ENCODE assay signal across 9 cellular contexts in genomic region chr17:416293-417206, GRCh38. TPM values are rescaled to one million over a fixed set of nuclear protein-coding genes. Genes with fewer than 3 reads are reported as not detected.
DNase-seq lines count a peak whose midpoint lies in the region; ATAC-seq, FAIRE-seq and TF ChIP-seq lines count a peak whose summit lies in the region.
"Had no signal": no experiment of that assay in that cellular context is flagged by ENCODE, and none has a peak within 500 bp of the region (broad histone marks: within the 10 kb centered on the region; RNA-seq: fewer than 3 reads in every experiment).

No MANE protein-coding gene starts in this region.

- H3K4me1 Mint-ChIP-seq in naive thymus-derived CD4-positive, alpha-beta T cell, result peaks cover 50 to 93% (median 87%) of the 10 kb centered on the region in 7 donors

- H3K36me3 Mint-ChIP-seq in naive thymus-derived CD4-positive, alpha-beta T cell, result peaks cover 0 to 36% (median 5%) of the 10 kb centered on the region in 5 donors

- CTCF ChIA-PET in naive thymus-derived CD4-positive, alpha-beta T cell (lab: Charles Lee), result interaction anchor here (0.5 to 1.9 kb wide), 5 partner anchors 18 to 284 kb away, joined by 3 to 5 read pairs (median 5); no protein-coding TSS in a partner anchor

- TF ChIP-seq CTCF in tibial artery (IDR thresholded peaks at IDR 0.05) (no peak), heart right ventricle (IDR thresholded peaks at IDR 0.05) (no peak)

- peak overlapping the region; percentile 95 to 99 (median 97) for H3K27ac Mint-ChIP-seq in naive thymus-derived CD4-positive, alpha-beta T cell

- FAIRE-seq in GM18507 (lab: Jason Lieb, UNC), result peak; percentile 96

- H3K27ac ChIP-seq in naive thymus-derived CD4-positive, alpha-beta T cell (ENCODE audit: low read depth, low read length), result peak overlapping the region; percentile 88
- no peak overlapping the region for H3K27ac ChIP-seq in tibial artery
- H3K27ac ChIP-seq in heart right ventricle, result peak overlapping the region in 1 of 10 donors; percentile 83
- H3K27ac ChIP-seq: epithelial cell of prostate had no signal

- POLR2A ChIA-PET in naive thymus-derived CD4-positive, alpha-beta T cell (lab: Charles Lee), result interaction anchor here (0.7 to 2.1 kb wide), 9 partner anchors 10 to 564 kb away, joined by 3 to 10 read pairs (median 4); partner anchors contain the start of genes GEMIN4 and NXN

- peak overlapping the region; percentile 91 to 98 (median 94) for H3K4me3 Mint-ChIP-seq in naive thymus-derived CD4-positive, alpha-beta T cell

- peak; percentile 79 for ATAC-seq in HG02943 (IDR thresholded peaks at IDR 0.05; ENCODE audit: low read depth, unreplicated experiment)
- peak; percentile 64 for ATAC-seq in naive thymus-derived CD4-positive, alpha-beta T cell
- no peak for ATAC-seq in heart right ventricle

- intact Hi-C loops in naive thymus-derived CD4-positive, alpha-beta T cell (cut with micrococcal nuclease), result loop anchor here in 1 of 2 donors (1.0 kb wide), 1 partner anchor 84 kb away; no protein-coding TSS in a partner anchor
- intact Hi-C loops in tibial artery (cut with DNase I; ENCODE audit: low total_unique reads), result no loop called here
- intact Hi-C loops in heart right ventricle (cut with DNase I), result no loop called here

- no peaks in the 10 kb centered on the region for H3K27me3 ChIP-seq in naive thymus-derived CD4-positive, alpha-beta T cell (ENCODE audit: control insufficient read depth in 2 of 2, insufficient read depth in 2 of 2, low read length in 2 of 2)
- peaks cover 0 to 4% of the 10 kb centered on the region in 2 donors for H3K27me3 ChIP-seq in tibial artery
- H3K27me3 ChIP-seq in heart right ventricle, result no peaks in the 10 kb centered on the region

- no peaks in the 10 kb centered on the region for H3K9me3 ChIP-seq in naive thymus-derived CD4-positive, alpha-beta T cell (ENCODE audit: control insufficient read depth in 2 of 3, low read length in 3 of 3)
- H3K9me3 ChIP-seq in tibial artery (no peaks in the 10 kb centered on the region), heart right ventricle (no peaks in the 10 kb centered on the region)

- no peak for DNase-seq in GM18507 (ENCODE audit: extremely low spot score, insufficient read length, low read depth)
- DNase-seq in activated CD8-positive, alpha-beta memory T cell treated with anti-CD3 and anti-CD28 coated beads for 24 hours, result peak; percentile 82
- peak in 8 of 9 donors; percentile 54 to 76 (median 65) for DNase-seq in naive thymus-derived CD4-positive, alpha-beta T cell
- DNase-seq in putamen (ENCODE audit: low spot score), result no peak
- DNase-seq in occipital lobe (lab: John Stamatoyannopoulos, UW), result no peak
- DNase-seq in tibial artery, result no peak
- no peak for DNase-seq in heart right ventricle

- H3K4me3 ChIP-seq in naive thymus-derived CD4-positive, alpha-beta T cell (ENCODE audit: low read length), result peak overlapping the region; percentile 80
- H3K4me3 ChIP-seq in tibial artery (no peak overlapping the region), heart right ventricle (peak overlapping the region in 1 of 10 donors; percentile 38)

- peaks cover 61 to 83% of the 10 kb centered on the region in 2 donors for H3K4me1 ChIP-seq in naive thymus-derived CD4-positive, alpha-beta T cell (ENCODE audit: control insufficient read depth in 2 of 2, insufficient read depth in 2 of 2, low read length in 2 of 2)
- peaks cover 0 to 10% (median 3%) of the 10 kb centered on the region in 4 donors for H3K4me1 ChIP-seq in tibial artery
- H3K4me1 ChIP-seq in heart right ventricle, result peaks cover 0 to 39% (median 12%) of the 10 kb centered on the region in 9 donors

- peaks cover 0 to 3% (median 0%) of the 10 kb centered on the region in 11 donors for H3K9me3 Mint-ChIP-seq in naive thymus-derived CD4-positive, alpha-beta T cell

- H3K27me3 Mint-ChIP-seq in naive thymus-derived CD4-positive, alpha-beta T cell, result peaks cover 0 to 2% (median 0%) of the 10 kb centered on the region in 5 donors

- no peaks in the 10 kb centered on the region for H3K36me3 ChIP-seq in naive thymus-derived CD4-positive, alpha-beta T cell (ENCODE audit: control insufficient read depth in 2 of 3, insufficient read depth in 3 of 3, low read length in 3 of 3)
- H3K36me3 ChIP-seq in tibial artery, result peaks cover 0 to 23% (median 0%) of the 10 kb centered on the region in 3 donors
- peaks cover 0 to 8% (median 0%) of the 10 kb centered on the region in 9 donors for H3K36me3 ChIP-seq in heart right ventricle

- 80% methylated on average over 23 of the region's 23 CpGs for WGBS in heart right ventricle, 2 donors

RNA-seq across cellular contexts. Expression of gene RFLNB, which starts 29.2 kb away (rescaled TPM):
- total RNA-seq in naive thymus-derived CD4-positive, alpha-beta T cell, result 100 to 1,000 TPM in 1 of 5 experiments, 10 to 100 TPM in 4; 53.9 to 180 (median 59.2) TPM
- polyA plus RNA-seq in naive thymus-derived CD4-positive, alpha-beta T cell, result 10 to 100 TPM; 38.8 to 43.9 TPM
- 28.1 TPM for total RNA-seq in occipital lobe
- total RNA-seq in heart right ventricle, result 10 to 100 TPM in 8 of 10 donors, 1 to 10 TPM in 2; 7.0 to 29.1 (median 12.0) TPM
- polyA plus RNA-seq in heart right ventricle, result 10 to 100 TPM; 12.6 to 14.9 TPM

Comparison
In these comparisons a context has a peak if more than half of its experiments do, and no peak if none do; other contexts are left out.
1. DNase-seq: peak in activated CD8-positive, alpha-beta memory T cell treated with anti-CD3 and anti-CD28 coated beads for 24 hours (single experiment) and naive thymus-derived CD4-positive, alpha-beta T cell (8 of 9); none in GM18507 (single experiment), putamen (single experiment), occipital lobe (single experiment), tibial artery (0 of 2) and heart right ventricle (0 of 2).
2. ATAC-seq: peak in HG02943 (single experiment) and naive thymus-derived CD4-positive, alpha-beta T cell (single experiment); none in heart right ventricle (0 of 8).